ENCODE assay signal across 8 cellular contexts in the genomic region with DNA sequence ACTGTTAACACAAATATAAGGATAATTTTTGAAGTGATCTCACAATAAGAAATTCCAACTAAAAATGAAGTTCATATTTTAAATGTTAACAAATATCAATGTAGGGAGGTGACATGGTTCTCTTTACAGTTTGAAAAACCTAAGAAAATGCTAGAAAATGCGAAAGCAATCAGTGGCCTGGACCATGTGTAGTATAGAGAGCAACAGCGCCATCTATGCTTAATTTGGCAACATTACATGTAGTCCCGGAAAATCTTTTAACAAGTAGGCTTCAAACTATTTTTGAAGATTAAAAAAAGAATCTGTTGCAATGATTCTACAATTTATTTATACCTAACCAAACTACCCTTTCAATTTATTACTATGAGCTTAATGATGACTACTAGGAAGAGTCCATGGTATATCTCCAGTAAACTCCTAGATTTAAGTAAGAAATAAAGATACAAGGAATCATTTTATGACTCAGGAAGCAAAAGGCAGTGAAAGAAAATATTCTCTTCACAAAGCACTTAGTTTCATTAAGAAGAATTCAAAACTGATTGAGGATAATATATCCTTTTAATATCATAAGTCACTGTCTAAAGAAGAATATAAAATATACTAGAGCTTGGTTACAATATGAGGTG. TPM values are rescaled to one million over a fixed set of nuclear protein-coding genes. Genes with fewer than 3 reads are reported as not detected.
DNase-seq lines count a peak whose midpoint lies in the region; ATAC-seq and TF ChIP-seq lines count a peak whose summit lies in the region.

No MANE protein-coding gene starts in this region.

- no peaks in the 10 kb centered on the region for H3K27me3 ChIP-seq in left ventricle myocardium inferior (ENCODE audit: low read depth)

- H3K4me3 ChIP-seq in AG04449 (ENCODE audit: low read depth, low read length) = no peak overlapping the region
- no peak overlapping the region for H3K4me3 ChIP-seq in left ventricle myocardium inferior

- H3K27ac ChIP-seq in angular gyrus (ENCODE audit: low read depth, low read length) = peak overlapping the region; percentile 82
- no peak overlapping the region for H3K27ac ChIP-seq in left ventricle myocardium inferior (replicated peaks)

- intact Hi-C loops in left ventricle myocardium inferior (cut with micrococcal nuclease) (no loop called here), sciatic nerve (cut with DNase I) (no loop called here)

- H3K9me3 ChIP-seq in left ventricle myocardium inferior (replicated peaks) = no peaks in the 10 kb centered on the region

- TF ChIP-seq CTCF in AG04449 (IDR thresholded peaks at IDR 0.05; ENCODE audit: insufficient read depth, low read length, missing control alignments) = peak; percentile 62
- TF ChIP-seq CTCF in GM12873 (IDR thresholded peaks at IDR 0.05; ENCODE audit: insufficient read depth, low read depth, low read length, missing control alignments) = peak; percentile 72
- TF ChIP-seq CTCF in left ventricle myocardium inferior (IDR thresholded peaks at IDR 0.05; ENCODE audit: borderline replicate concordance) = peak; percentile 87

- POLR2A ChIA-PET in AG04449 (lab: Yijun Ruan, JAX) = no interaction called here

- no peaks in the 10 kb centered on the region for H3K4me1 ChIP-seq in left ventricle myocardium inferior

- peak; percentile 16 for DNase-seq in AG04449 (ENCODE audit: low read depth, low spot score)
- peak; percentile 47 for DNase-seq in NCI-H2171 treated with DMSO at 0.1 percent for 48 hours (lab: John Stamatoyannopoulos, UW)
- DNase-seq in left ventricle myocardium inferior = no peak
- no peak for DNase-seq in sciatic nerve (ENCODE audit: low spot score)
- no peak for DNase-seq in cortex of kidney (lab: John Stamatoyannopoulos, UW)

- H3K36me3 ChIP-seq in left ventricle myocardium inferior = peaks cover 63% of the 10 kb centered on the region

- ATAC-seq in sciatic nerve (peak; percentile 71), HG03378 (IDR thresholded peaks at IDR 0.05; ENCODE audit: unreplicated experiment) (no peak)

- CTCF ChIA-PET in AG04449 (lab: Yijun Ruan, JAX) = interaction anchor here (0.6 to 6.5 kb wide), 26 partner anchors 8 to 958 kb away, joined by 3 to 87 read pairs (median 5); a partner anchor contains a TSS

RNA-seq across cellular contexts. Expression of a gene that starts 33.3 kb away (rescaled TPM):
- 412 TPM for total RNA-seq in left ventricle myocardium inferior
- total RNA-seq in sciatic nerve = 124 TPM

RNA-seq across cellular contexts. Expression of a gene that starts 38.4 kb away (rescaled TPM):
- total RNA-seq in left ventricle myocardium inferior (not detected), sciatic nerve (5.1 TPM)

Comparison
In these comparisons a context has a peak if more than half of its experiments do, and no peak if none do; other contexts are left out.
1. DNase-seq: peak in AG04449 (single experiment) and NCI-H2171 treated with DMSO at 0.1 percent for 48 hours (single experiment); none in left ventricle myocardium inferior (single experiment), sciatic nerve (single experiment) and cortex of kidney (single experiment).
2. Peak in every context shown above with its lines, with median percentiles within 50 percentile points of each other: CTCF ChIP-seq.